In the genomic region with DNA sequence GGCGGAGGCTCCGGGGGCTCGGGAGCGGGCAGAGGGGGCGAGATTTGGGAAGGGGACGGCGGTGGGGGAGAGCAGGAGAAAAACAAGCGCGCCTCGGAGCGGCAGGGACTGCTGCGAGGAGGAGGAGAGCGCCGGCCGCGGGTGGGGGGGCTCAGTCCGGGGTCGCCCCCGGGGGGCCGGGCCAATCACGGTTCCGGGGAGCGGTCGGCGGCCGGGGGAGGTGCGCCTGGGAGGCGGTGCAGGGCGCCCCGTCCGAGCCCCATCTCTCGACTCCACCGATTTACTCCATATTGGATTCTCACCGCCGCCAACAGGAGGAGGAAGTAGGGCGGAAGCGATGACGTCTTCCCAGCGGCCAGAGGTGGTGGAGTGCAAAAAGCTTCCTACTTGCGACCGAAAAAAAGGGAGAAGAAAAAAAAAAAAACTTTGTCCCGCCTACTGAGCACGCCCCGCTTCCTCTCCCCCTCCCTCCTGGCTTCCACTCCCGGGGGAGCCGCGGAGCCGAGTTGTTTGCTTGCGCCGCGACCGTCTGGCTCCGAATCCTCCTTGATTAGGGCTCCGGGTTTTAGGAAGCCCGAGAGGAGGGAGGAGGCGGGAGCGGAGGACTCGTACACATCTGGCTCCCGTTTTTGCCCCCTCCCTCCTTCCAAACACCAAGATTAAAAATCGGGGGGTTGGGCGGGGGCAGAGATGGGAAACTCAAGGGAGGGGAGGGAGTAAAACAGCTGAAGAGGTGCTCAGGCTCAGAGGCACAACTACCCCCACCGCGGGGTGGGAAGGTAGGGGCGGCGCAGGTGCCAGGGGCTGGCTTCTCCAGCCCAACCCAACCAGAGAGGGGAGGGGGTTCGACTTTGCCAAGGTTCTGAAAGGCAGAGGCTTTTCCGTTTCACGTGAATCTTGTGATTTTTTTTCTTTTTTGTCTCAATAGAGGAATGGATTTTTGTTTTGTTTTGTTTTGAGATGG, we compare ENCODE assay signal across 8 cellular contexts. TPM values are rescaled to one million over a fixed set of nuclear protein-coding genes. Genes with fewer than 3 reads are reported as not detected.
DNase-seq lines count a peak whose midpoint lies in the region; ATAC-seq and TF ChIP-seq lines count a peak whose summit lies in the region.

A gene with protein sequence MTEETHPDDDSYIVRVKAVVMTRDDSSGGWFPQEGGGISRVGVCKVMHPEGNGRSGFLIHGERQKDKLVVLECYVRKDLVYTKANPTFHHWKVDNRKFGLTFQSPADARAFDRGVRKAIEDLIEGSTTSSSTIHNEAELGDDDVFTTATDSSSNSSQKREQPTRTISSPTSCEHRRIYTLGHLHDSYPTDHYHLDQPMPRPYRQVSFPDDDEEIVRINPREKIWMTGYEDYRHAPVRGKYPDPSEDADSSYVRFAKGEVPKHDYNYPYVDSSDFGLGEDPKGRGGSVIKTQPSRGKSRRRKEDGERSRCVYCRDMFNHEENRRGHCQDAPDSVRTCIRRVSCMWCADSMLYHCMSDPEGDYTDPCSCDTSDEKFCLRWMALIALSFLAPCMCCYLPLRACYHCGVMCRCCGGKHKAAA (minus strand): TSS at position 373 of the 964 bp plus-strand sequence. CDS start 612 bp downstream, outside the sequence.

- H3K9me3 ChIP-seq in DND-41 (ENCODE audit: insufficient read depth, low read length, severe bottlenecking) (no peaks in the 10 kb centered on the region), osteoblast (ENCODE audit: low read depth, low read length) (no peaks in the 10 kb centered on the region), tibial nerve (no peaks in the 10 kb centered on the region)

- H3K9ac ChIP-seq in DND-41 (ENCODE audit: low read depth, low read length): peak within 1 kb of the TSS; percentile 83

- peaks cover 58% of the 10 kb centered on the region for H3K27me3 Mint-ChIP-seq in activated naive CD8-positive, alpha-beta T cell treated with anti-CD3 and anti-CD28 coated beads, Interleukin-2, amount 50 U/mL, for 24 hours

- peaks cover 59% of the 10 kb centered on the region for H3K4me1 ChIP-seq in DND-41 (ENCODE audit: insufficient read depth, low read length)
- peaks cover 22% of the 10 kb centered on the region for H3K4me1 ChIP-seq in osteoblast (ENCODE audit: insufficient read depth, low read length)
- peaks cover 0 to 44% (median 15%) of the 10 kb centered on the region in 4 donors for H3K4me1 ChIP-seq in tibial nerve

- H3K4me1 Mint-ChIP-seq in activated naive CD8-positive, alpha-beta T cell treated with anti-CD3 and anti-CD28 coated beads, Interleukin-2, amount 50 U/mL, for 24 hours: peaks cover 33% of the 10 kb centered on the region

- peak within 1 kb of the TSS; percentile 67 for H3K27ac Mint-ChIP-seq in activated naive CD8-positive, alpha-beta T cell treated with anti-CD3 and anti-CD28 coated beads, Interleukin-2, amount 50 U/mL, for 24 hours

- peak within 1 kb of the TSS; percentile 81 to 83 for H3K4me3 ChIP-seq in DND-41 (ENCODE audit: low read depth in 1 of 2, low read length in 2 of 2)
- H3K4me3 ChIP-seq in osteoblast (ENCODE audit: insufficient read depth, low read length): peak within 1 kb of the TSS; percentile 93
- peak within 1 kb of the TSS; percentile 70 to 93 (median 78) for H3K4me3 ChIP-seq in tibial nerve

- TF ChIP-seq CTCF in DND-41 (IDR thresholded peaks at IDR 0.05; ENCODE audit: borderline replicate concordance, extremely low read depth, low read length, poor library complexity, severe bottlenecking): no peak
- TF ChIP-seq CTCF in osteoblast (IDR thresholded peaks at IDR 0.05; ENCODE audit: extremely low read depth, low read depth, low read length): no peak
- peak in 3 of 5 experiments; percentile 8 to 52 (median 27) for TF ChIP-seq CTCF in tibial nerve (IDR thresholded peaks at IDR 0.05)

- TF ChIP-seq EP300 in tibial nerve (IDR thresholded peaks at IDR 0.05): peak; percentile 59 to 96

- H3K36me3 Mint-ChIP-seq in activated naive CD8-positive, alpha-beta T cell treated with anti-CD3 and anti-CD28 coated beads, Interleukin-2, amount 50 U/mL, for 24 hours (ENCODE audit: low read depth): no peaks in the 10 kb centered on the region

- H2AFZ ChIP-seq in DND-41 (ENCODE audit: low read depth, low read length) (peak within 1 kb of the TSS; percentile 80), osteoblast (ENCODE audit: low read length) (peak within 1 kb of the TSS; percentile 92)

- TF ChIP-seq POLR2A in tibial nerve (IDR thresholded peaks at IDR 0.05): peak; percentile 49 to 81

- peak within 1 kb of the TSS; percentile 84 for H3K27ac ChIP-seq in DND-41 (ENCODE audit: low read length)
- H3K27ac ChIP-seq in osteoblast (ENCODE audit: low read depth, low read length): peak within 1 kb of the TSS; percentile 75
- peak within 1 kb of the TSS; percentile 89 to 97 (median 94) for H3K27ac ChIP-seq in tibial nerve

- ATAC-seq in DND-41 (ENCODE audit: insufficient read depth, low read depth) (peak; percentile 62), SK-N-SH treated with all-trans-retinoic acid at 6 μM for 48 hours (peak; percentile 65)
- ATAC-seq in activated naive CD8-positive, alpha-beta T cell treated with anti-CD3 and anti-CD28 coated beads, Interleukin-2, amount 50 U/mL, for 24 hours: peak; percentile 48

- peaks cover 22% of the 10 kb centered on the region for H4K20me1 ChIP-seq in DND-41 (ENCODE audit: insufficient read depth, low read length)
- peaks cover 22% of the 10 kb centered on the region for H4K20me1 ChIP-seq in osteoblast (ENCODE audit: insufficient read depth, low read length)

- H3K79me2 ChIP-seq in DND-41 (ENCODE audit: insufficient read depth, low read length) (peaks cover 59% of the 10 kb centered on the region), osteoblast (ENCODE audit: insufficient read depth, low read length) (peaks cover 52% of the 10 kb centered on the region)

- intact Hi-C loops in head of caudate nucleus (cut with DNase I): loop anchor here (10.0 kb wide), 4 partner anchors 128 to 298 kb away; a partner anchor contains a TSS

- H3K27me3 ChIP-seq in DND-41 (ENCODE audit: insufficient read depth, low read length, poor library complexity) (peaks cover 14% of the 10 kb centered on the region), osteoblast (ENCODE audit: insufficient read depth, low read length) (no peaks in the 10 kb centered on the region), tibial nerve (no peaks in the 10 kb centered on the region)

- 1 to 2% methylated on average over 65 to 66 of the region's 68 CpGs for WGBS in tibial nerve, 2 donors

- H3K9me3 Mint-ChIP-seq in activated naive CD8-positive, alpha-beta T cell treated with anti-CD3 and anti-CD28 coated beads, Interleukin-2, amount 50 U/mL, for 24 hours: no peaks in the 10 kb centered on the region

- H3K4me3 Mint-ChIP-seq in activated naive CD8-positive, alpha-beta T cell treated with anti-CD3 and anti-CD28 coated beads, Interleukin-2, amount 50 U/mL, for 24 hours: peak within 1 kb of the TSS; percentile 86

- H3K36me3 ChIP-seq in DND-41 (ENCODE audit: insufficient read depth, low read length): peaks cover 16% of the 10 kb centered on the region
- no peaks in the 10 kb centered on the region for H3K36me3 ChIP-seq in osteoblast (ENCODE audit: insufficient read depth, low read length)
- H3K36me3 ChIP-seq in tibial nerve: no peaks in the 10 kb centered on the region

- H3K4me2 ChIP-seq in DND-41 (ENCODE audit: insufficient read depth, low read length): peak within 1 kb of the TSS; percentile 78
- peak within 1 kb of the TSS; percentile 87 for H3K4me2 ChIP-seq in osteoblast (ENCODE audit: insufficient read depth, low read length)

- DNase-seq in DND-41 (peak; percentile 94), HCEC 1CT (peak; percentile 98), NCI-H1092 (lab: John Stamatoyannopoulos, UW) (peak; percentile 72), head of caudate nucleus (peak; percentile 66 to 95 (median 86)), osteoblast (ENCODE audit: insufficient read length, low spot score, missing footprints) (peak; percentile 99), tibial nerve (ENCODE audit: low spot score in 2 of 2) (peak; percentile 93 to 95)
- peak; percentile 74 for DNase-seq in activated naive CD8-positive, alpha-beta T cell treated with anti-CD3 and anti-CD28 coated beads, Interleukin-2, amount 50 U/mL, for 24 hours

TF ChIP-seq in SK-N-SH treated with all-trans-retinoic acid at 6 μM for 48 hours, 23 proteins besides CTCF, POLR2A, EP300 and RAD21 (continues in another document):
- TF ChIP-seq, protein P1, sequence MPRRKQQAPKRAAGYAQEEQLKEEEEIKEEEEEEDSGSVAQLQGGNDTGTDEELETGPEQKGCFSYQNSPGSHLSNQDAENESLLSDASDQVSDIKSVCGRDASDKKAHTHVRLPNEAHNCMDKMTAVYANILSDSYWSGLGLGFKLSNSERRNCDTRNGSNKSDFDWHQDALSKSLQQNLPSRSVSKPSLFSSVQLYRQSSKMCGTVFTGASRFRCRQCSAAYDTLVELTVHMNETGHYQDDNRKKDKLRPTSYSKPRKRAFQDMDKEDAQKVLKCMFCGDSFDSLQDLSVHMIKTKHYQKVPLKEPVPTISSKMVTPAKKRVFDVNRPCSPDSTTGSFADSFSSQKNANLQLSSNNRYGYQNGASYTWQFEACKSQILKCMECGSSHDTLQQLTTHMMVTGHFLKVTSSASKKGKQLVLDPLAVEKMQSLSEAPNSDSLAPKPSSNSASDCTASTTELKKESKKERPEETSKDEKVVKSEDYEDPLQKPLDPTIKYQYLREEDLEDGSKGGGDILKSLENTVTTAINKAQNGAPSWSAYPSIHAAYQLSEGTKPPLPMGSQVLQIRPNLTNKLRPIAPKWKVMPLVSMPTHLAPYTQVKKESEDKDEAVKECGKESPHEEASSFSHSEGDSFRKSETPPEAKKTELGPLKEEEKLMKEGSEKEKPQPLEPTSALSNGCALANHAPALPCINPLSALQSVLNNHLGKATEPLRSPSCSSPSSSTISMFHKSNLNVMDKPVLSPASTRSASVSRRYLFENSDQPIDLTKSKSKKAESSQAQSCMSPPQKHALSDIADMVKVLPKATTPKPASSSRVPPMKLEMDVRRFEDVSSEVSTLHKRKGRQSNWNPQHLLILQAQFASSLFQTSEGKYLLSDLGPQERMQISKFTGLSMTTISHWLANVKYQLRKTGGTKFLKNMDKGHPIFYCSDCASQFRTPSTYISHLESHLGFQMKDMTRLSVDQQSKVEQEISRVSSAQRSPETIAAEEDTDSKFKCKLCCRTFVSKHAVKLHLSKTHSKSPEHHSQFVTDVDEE (CRISPR knock-in tag; IDR thresholded peaks at IDR 0.05): no peak
- TF ChIP-seq, protein P2, sequence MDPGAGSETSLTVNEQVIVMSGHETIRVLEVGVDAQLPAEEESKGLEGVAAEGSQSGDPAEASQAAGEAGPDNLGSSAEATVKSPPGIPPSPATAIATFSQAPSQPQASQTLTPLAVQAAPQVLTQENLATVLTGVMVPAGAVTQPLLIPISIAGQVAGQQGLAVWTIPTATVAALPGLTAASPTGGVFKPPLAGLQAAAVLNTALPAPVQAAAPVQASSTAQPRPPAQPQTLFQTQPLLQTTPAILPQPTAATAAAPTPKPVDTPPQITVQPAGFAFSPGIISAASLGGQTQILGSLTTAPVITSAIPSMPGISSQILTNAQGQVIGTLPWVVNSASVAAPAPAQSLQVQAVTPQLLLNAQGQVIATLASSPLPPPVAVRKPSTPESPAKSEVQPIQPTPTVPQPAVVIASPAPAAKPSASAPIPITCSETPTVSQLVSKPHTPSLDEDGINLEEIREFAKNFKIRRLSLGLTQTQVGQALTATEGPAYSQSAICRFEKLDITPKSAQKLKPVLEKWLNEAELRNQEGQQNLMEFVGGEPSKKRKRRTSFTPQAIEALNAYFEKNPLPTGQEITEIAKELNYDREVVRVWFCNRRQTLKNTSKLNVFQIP (CRISPR knock-in tag; IDR thresholded peaks at IDR 0.05; ENCODE audit: borderline replicate concordance, low read depth): 0 out of 2 replicates have a peak, but pooled peaks have one; percentile 27

RNA-seq across cellular contexts. Expression of the gene that starts here (rescaled TPM):
- total RNA-seq in osteoblast (15.3 and 17.4 TPM in 2 replicates), tibial nerve (10 to 100 TPM; 21.9 to 28.8 (median 25.5) TPM)

Comparison
In these comparisons a context has a peak if more than half of its experiments do, and no peak if none do; other contexts are left out.
1. Peak in every context shown above with its lines: DNase-seq, ATAC-seq, H3K4me3 ChIP-seq and H3K27ac ChIP-seq.
2. CTCF ChIP-seq: peak in tibial nerve (3 of 5); none in DND-41 (single experiment) and osteoblast (single experiment).